In the genomic region with DNA sequence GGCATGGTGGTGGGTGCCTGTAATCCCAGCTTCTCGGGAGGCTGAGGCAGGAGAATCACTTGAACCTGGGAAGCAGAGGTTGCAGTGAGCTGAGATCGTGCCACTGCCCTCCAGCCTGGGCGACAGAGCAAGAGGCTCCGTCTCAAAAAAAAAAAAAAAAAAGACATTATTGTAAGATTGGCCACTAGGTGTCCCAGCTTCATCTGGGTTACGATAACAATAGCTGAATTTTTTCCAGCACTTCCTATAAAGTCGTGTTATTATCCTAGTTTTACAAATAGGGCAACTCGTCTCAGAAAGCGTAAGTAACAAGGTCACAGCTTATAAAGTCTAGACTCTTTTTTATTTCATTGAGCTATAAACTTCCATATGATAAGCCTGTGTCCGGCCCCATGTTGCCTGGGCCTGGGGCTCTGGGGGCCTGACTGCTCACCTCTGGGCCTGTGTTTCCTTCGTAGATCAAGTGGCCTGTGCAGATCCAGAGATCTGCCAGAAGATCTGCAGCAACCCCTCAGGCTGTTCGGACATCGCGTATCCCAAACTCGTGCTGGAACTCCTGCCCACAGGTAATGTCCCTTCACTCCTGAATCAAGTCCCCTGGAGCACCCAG, we compare ENCODE assay signal across 9 cellular contexts.
DNase-seq lines count a peak whose midpoint lies in the region; ATAC-seq, FAIRE-seq and TF ChIP-seq lines count a peak whose summit lies in the region.
"Had no signal": no experiment of that assay in that cellular context is flagged by ENCODE, and none has a peak within 500 bp of the region (broad histone marks: within the 10 kb centered on the region; RNA-seq: fewer than 3 reads in every experiment).

No MANE protein-coding gene starts in this region.

- H3K4me3 ChIP-seq in IMR-90 (ENCODE audit: insufficient read depth, low read depth, low read length) (no peak overlapping the region), breast epithelium (no peak overlapping the region), mucosa of descending colon (no peak overlapping the region)
- H3K4me3 ChIP-seq: lung had no signal

- no peaks in the 10 kb centered on the region for H4K20me1 ChIP-seq in IMR-90 (ENCODE audit: insufficient read depth, low read length)

- ATAC-seq in IMR-90 (ENCODE audit: low read depth) = peak; percentile 29
- ATAC-seq in mucosa of descending colon = peak; percentile 59
- ATAC-seq in HG02981 (IDR thresholded peaks at IDR 0.05; ENCODE audit: unreplicated experiment) = no peak
- ATAC-seq in HG03196 (IDR thresholded peaks at IDR 0.05; ENCODE audit: unreplicated experiment) = no peak

- H2AK9ac ChIP-seq in IMR-90 (replicated peaks; ENCODE audit: low read depth, low read length, poor library complexity) = no peak overlapping the region

- H2BK20ac ChIP-seq in IMR-90 (ENCODE audit: low read depth, low read length) = no peak overlapping the region

- no peak overlapping the region for H3K27ac ChIP-seq in IMR-90 (ENCODE audit: insufficient read depth, low read length)
- no peak overlapping the region for H3K27ac ChIP-seq in breast epithelium

- no peak overlapping the region for H3K18ac ChIP-seq in IMR-90 (ENCODE audit: low read depth, low read length)

- no peak overlapping the region for H4K91ac ChIP-seq in IMR-90 (ENCODE audit: insufficient read depth, low read depth, low read length)

- POLR2A ChIA-PET in IMR-90 (lab: Charles Lee; ENCODE audit: unreplicated experiment) = interaction anchor here (0.6 kb wide), 2 partner anchors 87 to 112 kb away, joined by 3 to 10 read pairs; no protein-coding TSS in a partner anchor

- H3K4me1 ChIP-seq in IMR-90 (ENCODE audit: control insufficient read depth, insufficient read depth, low read length) = no peaks in the 10 kb centered on the region
- H3K4me1 ChIP-seq in breast epithelium = no peaks in the 10 kb centered on the region
- peaks cover 4% of the 10 kb centered on the region for H3K4me1 ChIP-seq in mucosa of descending colon (ENCODE audit: low read depth)

- in situ Hi-C loops in IMR-90 (cut with MboI; ENCODE audit: low sequenced_read_pairs) = loop anchor here (5.0 kb wide), 1 partner anchor 49 kb away; no protein-coding TSS in a partner anchor

- no peak overlapping the region for H3K9ac ChIP-seq in IMR-90 (ENCODE audit: low read depth, low read length)

- H3K4me2 ChIP-seq in IMR-90 (ENCODE audit: low read depth, low read length) = no peak overlapping the region

- DNase-seq in D721Med (ENCODE audit: insufficient read length, low spot score) (no peak), IMR-90 (peak; percentile 26), breast epithelium (ENCODE audit: low spot score in 2 of 2) (no peak), mucosa of descending colon (peak in 1 of 3 donors; percentile 21), C1 segment of cervical spinal cord (lab: John Stamatoyannopoulos, UW) (no peak), glomerular visceral epithelial cell (ENCODE audit: extremely low spot score) (no peak)

- no peak overlapping the region for H2AK5ac ChIP-seq in IMR-90 (ENCODE audit: low read depth, low read length)

- H3K14ac ChIP-seq in IMR-90 (replicated peaks; ENCODE audit: low read depth, low read length) = no peak overlapping the region

- FAIRE-seq in D721Med (lab: Jason Lieb, UNC) = no peak

- no peak overlapping the region for H2BK120ac ChIP-seq in IMR-90 (ENCODE audit: low read depth, low read length)

- no peak overlapping the region for H2AFZ ChIP-seq in IMR-90 (replicated peaks; ENCODE audit: low read length, poor library complexity)

- CTCF ChIA-PET in IMR-90 (lab: Yijun Ruan, JAX) = interaction anchor here (0.6 to 1.6 kb wide), 14 partner anchors 9 to 1428 kb away, joined by 3 to 8 read pairs (median 4); no protein-coding TSS in a partner anchor

- H3K79me1 ChIP-seq in IMR-90 (ENCODE audit: low read depth in 1 of 2, low read length in 2 of 2) = no peaks in the 10 kb centered on the region

- H4K8ac ChIP-seq in IMR-90 (ENCODE audit: low read depth in 2 of 2, low read length in 2 of 2) = no peak overlapping the region

- H2BK15ac ChIP-seq in IMR-90 (ENCODE audit: low read depth, low read length) = no peak overlapping the region

- H4K5ac ChIP-seq in IMR-90 (ENCODE audit: low read depth, low read length) = no peak overlapping the region

- peak; percentile 37 for TF ChIP-seq CTCF in D721Med (IDR thresholded peaks at IDR 0.05; ENCODE audit: insufficient read depth, missing control alignments)
- TF ChIP-seq CTCF in IMR-90 (conservative IDR thresholded peaks at IDR 0.05; ENCODE audit: low read depth, low read length) = peak; percentile 48
- TF ChIP-seq CTCF in breast epithelium (IDR thresholded peaks at IDR 0.05) = peak in 2 of 3 donors; percentile 19 to 20
- TF ChIP-seq CTCF in mucosa of descending colon (IDR thresholded peaks at IDR 0.05) = no peak

- H2BK5ac ChIP-seq in IMR-90 (ENCODE audit: low read depth, low read length, poor library complexity, severe bottlenecking) = no peak overlapping the region

- H3K27me3 ChIP-seq in IMR-90 (ENCODE audit: control insufficient read depth, insufficient read depth, low read length) = no peaks in the 10 kb centered on the region; the same call in 1 of the 2 replicates
- no peaks in the 10 kb centered on the region for H3K27me3 ChIP-seq in breast epithelium

- no peak overlapping the region for H3K4ac ChIP-seq in IMR-90 (ENCODE audit: low read depth, low read length)

- H3K56ac ChIP-seq in IMR-90 (ENCODE audit: extremely low read depth, insufficient read depth, low read length) = no peak overlapping the region

- 20% methylated on average over 1 of the region's 14 CpGs; no CpG with 5 or more reads in 1 of the 2 experiments for WGBS in IMR-90 (ENCODE audit: extremely low coverage in 2 of 2, insufficient read length in 1 of 2), 2 experiments

- no peaks in the 10 kb centered on the region for H3K9me1 ChIP-seq in IMR-90 (ENCODE audit: insufficient read depth, low read length)

- H3K36me3 ChIP-seq in IMR-90 (ENCODE audit: control insufficient read depth, insufficient read depth, low read length) (no peaks in the 10 kb centered on the region), breast epithelium (no peaks in the 10 kb centered on the region), mucosa of descending colon (ENCODE audit: low read depth) (no peaks in the 10 kb centered on the region)

- intact Hi-C loops in IMR-90 (cut with micrococcal nuclease) = no loop called here
- intact Hi-C loops in breast epithelium (cut with DNase I; ENCODE audit: low total_unique reads) = no loop called here
- intact Hi-C loops in mucosa of descending colon (cut with DNase I, micrococcal nuclease) = no loop called here

- TF ChIP-seq RAD21 in IMR-90 (IDR thresholded peaks at IDR 0.05; ENCODE audit: low read length) = peak; percentile 41; the same call in 1 of the 2 replicates

- no peak for TF ChIP-seq POLR2A in IMR-90 (IDR thresholded peaks at IDR 0.05; ENCODE audit: low read depth, low read length)
- TF ChIP-seq POLR2A in breast epithelium (IDR thresholded peaks at IDR 0.05) = no peak

- dilution Hi-C loops in IMR-90 (cut with HindIII; ENCODE audit: low sequenced_read_pairs, unreplicated experiment) = no loop called here

- H3K9me3 ChIP-seq in IMR-90 (ENCODE audit: control insufficient read depth, insufficient read depth, low read length) = no peaks in the 10 kb centered on the region
- H3K9me3 ChIP-seq in breast epithelium = no peaks in the 10 kb centered on the region
- no peaks in the 10 kb centered on the region for H3K9me3 ChIP-seq in mucosa of descending colon

- no TSS peak for BruUV-seq in IMR-90 (replicated peaks; lab: Mats Ljungman, UMichigan)

- H3K23ac ChIP-seq in IMR-90 (ENCODE audit: low read depth, low read length) = no peak overlapping the region

TF ChIP-seq in IMR-90, 13 proteins besides CTCF, POLR2A, EP300 and RAD21:
- no peak for TF ChIP-seq NFE2L2 (IDR thresholded peaks at IDR 0.05; ENCODE audit: low read depth, low read length)
- TF ChIP-seq MXI1 (IDR thresholded peaks at IDR 0.05; ENCODE audit: borderline replicate concordance, low read depth, low read length) = no peak
- peak; percentile 22 for TF ChIP-seq SMC3 (IDR thresholded peaks at IDR 0.05; ENCODE audit: low read depth, low read length)

Comparison
In these comparisons a context has a peak if more than half of its experiments do, and no peak if none do; other contexts are left out.
1. ATAC-seq: peak in IMR-90 (single experiment) and mucosa of descending colon (single experiment); none in HG02981 (single experiment) and HG03196 (single experiment).